Comparison of ENCODE assay signal across 9 cellular contexts in the genomic region with DNA sequence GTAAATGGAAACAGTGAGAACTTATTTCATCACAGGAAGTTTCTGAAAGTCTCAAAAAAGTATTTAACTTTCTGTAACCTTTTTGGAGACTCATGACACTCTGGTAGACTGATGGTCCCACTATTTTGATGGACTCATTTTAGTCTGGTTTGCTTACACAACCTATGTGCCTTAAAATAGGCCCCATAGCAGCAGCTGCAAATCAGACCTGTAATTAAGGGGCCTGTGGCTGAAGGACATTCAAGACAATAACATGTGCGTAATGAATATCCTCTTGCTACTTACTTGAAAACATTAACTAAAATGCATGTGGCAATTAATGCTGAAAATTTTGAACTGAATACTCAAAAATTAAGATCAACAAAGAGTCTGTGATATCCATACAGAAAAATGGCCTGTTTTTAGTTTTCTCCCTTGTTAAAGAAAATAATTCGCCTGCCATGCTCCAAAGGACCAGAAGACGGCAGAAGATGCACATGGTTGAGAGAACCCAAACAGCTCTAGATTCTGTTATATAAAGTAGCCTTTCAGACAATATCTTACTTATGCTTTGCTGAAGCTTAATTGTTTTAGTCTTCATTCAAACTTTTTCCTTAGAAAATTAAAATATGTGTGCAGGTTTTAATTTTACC.
DNase-seq lines count a peak whose midpoint lies in the region; ATAC-seq, FAIRE-seq and TF ChIP-seq lines count a peak whose summit lies in the region.
"Had no signal": no experiment of that assay in that cellular context is flagged by ENCODE, and none has a peak within 500 bp of the region (broad histone marks: within the 10 kb centered on the region; RNA-seq: fewer than 3 reads in every experiment).

No MANE protein-coding gene starts in this region.

- H3K36me3 ChIP-seq in breast epithelium, result no peaks in the 10 kb centered on the region
- H3K36me3 ChIP-seq in SU-DHL-6 (ENCODE audit: low read length), result no peaks in the 10 kb centered on the region
- no peaks in the 10 kb centered on the region for H3K36me3 ChIP-seq in hepatocyte (replicated peaks; ENCODE audit: insufficient read depth, low read depth)

- no peaks in the 10 kb centered on the region for H3K36me3 Mint-ChIP-seq in MCF 10A (ENCODE audit: insufficient read depth, unreplicated experiment)
- no peaks in the 10 kb centered on the region for H3K36me3 Mint-ChIP-seq in stimulated activated effector memory CD8-positive, alpha-beta T cell treated with anti-CD3 and anti-CD28 coated beads, Interleukin-12 subunit alpha, Interleukin-12 subunit beta, amount 100 ng/mL, for 72 hours

- intact Hi-C loops in MCF 10A (cut with micrococcal nuclease), result loop anchor here (1.0 to 5.0 kb wide), 6 partner anchors 184 to 1469 kb away; no protein-coding TSS in a partner anchor
- intact Hi-C loops in breast epithelium (cut with DNase I; ENCODE audit: low total_unique reads), result no loop called here

- H3K4me2 ChIP-seq in SU-DHL-6 (ENCODE audit: low read depth, low read length, poor library complexity, severe bottlenecking), result no peak overlapping the region
- H3K4me2 ChIP-seq in hepatocyte, result no peak overlapping the region

- H3K79me2 ChIP-seq in SU-DHL-6 (ENCODE audit: insufficient read depth, low read length) (no peaks in the 10 kb centered on the region), hepatocyte (no peaks in the 10 kb centered on the region)
- H3K79me2 ChIP-seq: parathyroid adenoma had no signal

- H3K9me3 Mint-ChIP-seq in MCF 10A (ENCODE audit: unreplicated experiment), result no peaks in the 10 kb centered on the region
- peaks cover 3% of the 10 kb centered on the region for H3K9me3 Mint-ChIP-seq in stimulated activated effector memory CD8-positive, alpha-beta T cell treated with anti-CD3 and anti-CD28 coated beads, Interleukin-12 subunit alpha, Interleukin-12 subunit beta, amount 100 ng/mL, for 72 hours

- no peak overlapping the region for H3K4me3 Mint-ChIP-seq in MCF 10A (ENCODE audit: unreplicated experiment)
- H3K4me3 Mint-ChIP-seq in stimulated activated effector memory CD8-positive, alpha-beta T cell treated with anti-CD3 and anti-CD28 coated beads, Interleukin-12 subunit alpha, Interleukin-12 subunit beta, amount 100 ng/mL, for 72 hours, result no peak overlapping the region

- POLR2A ChIA-PET in MCF 10A (lab: Yijun Ruan, JAX), result interaction anchor here (0.8 to 1.4 kb wide), 3 partner anchors 675 to 875 kb away, joined by 3 read pairs; partner anchors contain the start of gene ARL14EP

- no peaks in the 10 kb centered on the region for H4K20me1 ChIP-seq in SU-DHL-6 (ENCODE audit: low read depth, low read length)
- no peaks in the 10 kb centered on the region for H4K20me1 ChIP-seq in hepatocyte (ENCODE audit: insufficient read depth, poor library complexity, severe bottlenecking)

- BruUV-seq in MCF 10A (replicated peaks; lab: Mats Ljungman, UMichigan), result no TSS peak

- no peaks in the 10 kb centered on the region for H3K9me3 ChIP-seq in breast epithelium
- no peaks in the 10 kb centered on the region for H3K9me3 ChIP-seq in SU-DHL-6 (ENCODE audit: insufficient read depth, low read length)
- H3K9me3 ChIP-seq in hepatocyte (ENCODE audit: low read depth), result no peaks in the 10 kb centered on the region

- no peak overlapping the region for H3K27ac ChIP-seq in breast epithelium
- H3K27ac ChIP-seq in SU-DHL-6 (ENCODE audit: low read depth, low read length), result no peak overlapping the region
- no peak overlapping the region for H3K27ac ChIP-seq in hepatocyte
- H3K27ac ChIP-seq: parathyroid adenoma had no signal

- no peak for TF ChIP-seq POLR2A in breast epithelium (IDR thresholded peaks at IDR 0.05)

- H3K27me3 ChIP-seq in breast epithelium, result no peaks in the 10 kb centered on the region
- no peaks in the 10 kb centered on the region for H3K27me3 ChIP-seq in SU-DHL-6 (ENCODE audit: low read length)
- H3K27me3 ChIP-seq in hepatocyte, result no peaks in the 10 kb centered on the region

- H2AFZ ChIP-seq in SU-DHL-6 (ENCODE audit: low read depth, low read length, severe bottlenecking), result no peak overlapping the region
- no peak overlapping the region for H2AFZ ChIP-seq in hepatocyte
- H2AFZ ChIP-seq: parathyroid adenoma had no signal

- no peaks in the 10 kb centered on the region for H3K4me1 Mint-ChIP-seq in MCF 10A (ENCODE audit: insufficient read depth, unreplicated experiment)
- no peaks in the 10 kb centered on the region for H3K4me1 Mint-ChIP-seq in stimulated activated effector memory CD8-positive, alpha-beta T cell treated with anti-CD3 and anti-CD28 coated beads, Interleukin-12 subunit alpha, Interleukin-12 subunit beta, amount 100 ng/mL, for 72 hours

- CTCF ChIA-PET in MCF 10A (lab: Yijun Ruan, JAX), result interaction anchor here (0.6 to 5.5 kb wide), 21 partner anchors 10 to 1431 kb away, joined by 3 to 39 read pairs (median 3); partner anchors contain the start of gene ARL14EP

- TF ChIP-seq CTCF in MCF 10A (IDR thresholded peaks at IDR 0.05; ENCODE audit: unreplicated experiment) (peak; percentile 66), breast epithelium (IDR thresholded peaks at IDR 0.05) (peak in 1 of 3 donors; percentile 26), SU-DHL-6 (IDR thresholded peaks at IDR 0.05; ENCODE audit: insufficient read depth, low read length, poor library complexity, severe bottlenecking) (peak; percentile 9), hepatocyte (IDR thresholded peaks at IDR 0.05; ENCODE audit: poor library complexity) (peak; percentile 75)

- H3K9ac ChIP-seq in SU-DHL-6 (ENCODE audit: low read length), result no peak overlapping the region
- H3K9ac ChIP-seq: parathyroid adenoma had no signal

- FAIRE-seq in urothelium cell line (lab: Jason Lieb, UNC), result no peak

- no peak overlapping the region for H3K27ac Mint-ChIP-seq in MCF 10A (ENCODE audit: low read depth, unreplicated experiment)
- no peak overlapping the region for H3K27ac Mint-ChIP-seq in stimulated activated effector memory CD8-positive, alpha-beta T cell treated with anti-CD3 and anti-CD28 coated beads, Interleukin-12 subunit alpha, Interleukin-12 subunit beta, amount 100 ng/mL, for 72 hours

- H3K9me2 ChIP-seq in SU-DHL-6 (replicated peaks; ENCODE audit: insufficient read depth, low read length) (no peaks in the 10 kb centered on the region), hepatocyte (replicated peaks; ENCODE audit: insufficient read depth) (no peaks in the 10 kb centered on the region)

- H3K4me3 ChIP-seq in breast epithelium, result no peak overlapping the region
- H3K4me3 ChIP-seq in SU-DHL-6 (ENCODE audit: insufficient read depth, low read length, poor library complexity, severe bottlenecking), result no peak overlapping the region
- no peak overlapping the region for H3K4me3 ChIP-seq in hepatocyte

- 50% methylated on average over 3 of the region's 3 CpGs for WGBS in hepatocyte (ENCODE audit: low lambda C conversion rate, missing lambda C conversion rate)

- H3F3A ChIP-seq in SU-DHL-6 (ENCODE audit: insufficient read depth), result no peaks in the 10 kb centered on the region

- no peaks in the 10 kb centered on the region for H3K27me3 Mint-ChIP-seq in MCF 10A (ENCODE audit: insufficient read depth, unreplicated experiment)

- DNase-seq in MCF 10A (ENCODE audit: unreplicated experiment) (peak; percentile 30), breast epithelium (ENCODE audit: low spot score in 2 of 2) (no peak), hepatocyte (ENCODE audit: low spot score) (peak; percentile 47), urothelium cell line (ENCODE audit: low spot score) (peak; percentile 28)
- no peak for DNase-seq in stimulated activated effector memory CD8-positive, alpha-beta T cell treated with anti-CD3 and anti-CD28 coated beads, Interleukin-12 subunit alpha, Interleukin-12 subunit beta, amount 100 ng/mL, for 72 hours (ENCODE audit: low spot score in 2 of 2)

- H3K4me1 ChIP-seq in breast epithelium (no peaks in the 10 kb centered on the region), hepatocyte (ENCODE audit: insufficient read depth) (no peaks in the 10 kb centered on the region)
- H3K4me1 ChIP-seq: parathyroid adenoma had no signal

- ATAC-seq in GM18498 (IDR thresholded peaks at IDR 0.05; ENCODE audit: unreplicated experiment) (no peak), HG03378 (IDR thresholded peaks at IDR 0.05; ENCODE audit: unreplicated experiment) (no peak)
- ATAC-seq in stimulated activated effector memory CD8-positive, alpha-beta T cell treated with anti-CD3 and anti-CD28 coated beads, Interleukin-12 subunit alpha, Interleukin-12 subunit beta, amount 100 ng/mL, for 72 hours, result no peak

Comparison
In these comparisons a context has a peak if more than half of its experiments do, and no peak if none do; other contexts are left out.
1. DNase-seq: peak in MCF 10A (single experiment), hepatocyte (single experiment) and urothelium cell line (single experiment); none in breast epithelium (0 of 2) and stimulated activated effector memory CD8-positive, alpha-beta T cell treated with anti-CD3 and anti-CD28 coated beads, Interleukin-12 subunit alpha, Interleukin-12 subunit beta, amount 100 ng/mL, for 72 hours (0 of 2).